In the genomic region with DNA sequence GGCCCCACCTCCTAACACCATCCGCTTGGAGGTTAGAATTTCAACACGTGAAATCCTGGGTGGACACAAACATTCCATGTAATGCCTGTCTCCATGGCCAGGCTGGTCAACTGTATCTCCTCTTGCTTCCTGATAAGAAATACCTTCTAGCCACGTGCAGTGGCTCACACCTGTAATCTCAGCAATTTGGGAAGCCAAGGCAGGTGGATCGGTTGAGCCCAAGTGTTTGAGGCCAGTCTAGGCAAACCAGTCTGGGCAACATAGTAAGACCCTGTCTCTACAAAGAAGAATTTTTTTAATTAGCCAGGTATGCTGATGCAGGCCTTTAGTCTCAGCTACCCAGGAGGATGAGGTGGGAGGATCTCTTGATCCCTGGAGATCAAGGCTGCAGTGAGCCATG, we compare ENCODE assay signal across 34 cellular contexts.
"Had no signal": no experiment of that assay in that cellular context is flagged by ENCODE, and none has a peak within 500 bp of the region (broad histone marks: within the 10 kb centered on the region; RNA-seq: fewer than 3 reads in every experiment).

No MANE protein-coding gene starts in this region.

- H3K27me3 ChIP-seq: MG63 had no signal

- H3K36me3 ChIP-seq: MG63 had no signal

- H3K4me3 ChIP-seq: MG63 had no signal

- H3K9me3 ChIP-seq: MG63 had no signal

- DNase-seq: Kasumi-1, MG63, MM.1S, MV-4-11, NCI-H1048, NCI-H1092, NCI-H1092 treated with DMSO at 0.1 percent for 48 hours, NCI-H1105, NCI-H1105 treated with DMSO at 0.1 percent for 48 hours, NCI-H1417, NCI-H1417 treated with DMSO at 0.1 percent for 48 hours, NCI-H1436, NCI-H1436 treated with DMSO at 0.1 percent for 48 hours, NCI-H146, NCI-H1694, NCI-H1694 treated with DMSO at 0.1 percent for 48 hours, NCI-H187 treated with DMSO at 0.1 percent for 48 hours, NCI-H1930, NCI-H2029, NCI-H2029 treated with DMSO at 0.1 percent for 48 hours, NCI-H2081, NCI-H2081 treated with DMSO at 0.1 percent for 48 hours, NCI-H2107, NCI-H2171, NCI-H2171 treated with DMSO at 0.1 percent for 48 hours, NCI-H2227 treated with DMSO at 0.1 percent for 48 hours, NCI-H226, NCI-H345, NCI-H446, NCI-H446 treated with DMSO at 0.1 percent for 48 hours, NCI-H510A, NCI-H510A treated with DMSO at 0.1 percent for 48 hours, NCI-H524, NCI-H524 treated with DMSO at 0.1 percent for 48 hours had no signal
